29 cellular contexts compared by ENCODE assay signal in genomic region chr5:152938630-152939029, GRCh38.
"Had no signal": no experiment of that assay in that cellular context is flagged by ENCODE, and none has a peak within 500 bp of the region (broad histone marks: within the 10 kb centered on the region; RNA-seq: fewer than 3 reads in every experiment).

No MANE protein-coding gene starts in this region.

- H3K27ac Mint-ChIP-seq: stimulated activated effector memory CD8-positive, alpha-beta T cell treated with anti-CD3 and anti-CD28 coated beads, Interleukin-12 subunit alpha, Interleukin-12 subunit beta, amount 100 ng/mL, for 72 hours; stimulated activated memory B cell treated with anti-CD40 and anti-IgM and Interleukin-4, amounts not matched to agents 10 μg/mL and 1 μg/mL and 100 μg/mL, for 72 hours; stimulated activated naive B cell treated with anti-CD40 and anti-IgM and Interleukin-4, amounts not matched to agents 10 μg/mL and 1 μg/mL and 100 μg/mL, for 72 hours; stimulated activated naive CD8-positive, alpha-beta T cell treated with anti-CD3 and anti-CD28 coated beads, Interleukin-15, amount 100 ng/mL, for 72 hours; stimulated activated naive CD8-positive, alpha-beta T cell treated with anti-CD3 and anti-CD28 coated beads, Interleukin-15, Interleukin-2, amounts not matched to agents 100 ng/mL and 50 ng/mL, for 24 hours; type B pancreatic cell had no signal

- H3K4me3 Mint-ChIP-seq: stimulated activated effector memory CD8-positive, alpha-beta T cell treated with anti-CD3 and anti-CD28 coated beads, Interleukin-12 subunit alpha, Interleukin-12 subunit beta, amount 100 ng/mL, for 72 hours; stimulated activated memory B cell treated with anti-CD40 and anti-IgM and Interleukin-4, amounts not matched to agents 10 μg/mL and 1 μg/mL and 100 μg/mL, for 72 hours; stimulated activated naive B cell treated with anti-CD40 and anti-IgM and Interleukin-4, amounts not matched to agents 10 μg/mL and 1 μg/mL and 100 μg/mL, for 72 hours; stimulated activated naive CD8-positive, alpha-beta T cell treated with anti-CD3 and anti-CD28 coated beads, Interleukin-15, amount 100 ng/mL, for 72 hours; stimulated activated naive CD8-positive, alpha-beta T cell treated with anti-CD3 and anti-CD28 coated beads, Interleukin-15, Interleukin-2, amounts not matched to agents 100 ng/mL and 50 ng/mL, for 24 hours; type B pancreatic cell had no signal

- H3K36me3 Mint-ChIP-seq: stimulated activated effector memory CD8-positive, alpha-beta T cell treated with anti-CD3 and anti-CD28 coated beads, Interleukin-12 subunit alpha, Interleukin-12 subunit beta, amount 100 ng/mL, for 72 hours; stimulated activated memory B cell treated with anti-CD40 and anti-IgM and Interleukin-4, amounts not matched to agents 10 μg/mL and 1 μg/mL and 100 μg/mL, for 72 hours; stimulated activated naive B cell treated with anti-CD40 and anti-IgM and Interleukin-4, amounts not matched to agents 10 μg/mL and 1 μg/mL and 100 μg/mL, for 72 hours; type B pancreatic cell had no signal

- ATAC-seq: stimulated activated effector memory CD8-positive, alpha-beta T cell treated with anti-CD3 and anti-CD28 coated beads, Interleukin-12 subunit alpha, Interleukin-12 subunit beta, amount 100 ng/mL, for 72 hours; stimulated activated memory B cell treated with anti-CD40 and anti-IgM and Interleukin-4, amounts not matched to agents 10 μg/mL and 1 μg/mL and 100 μg/mL, for 72 hours; stimulated activated naive B cell treated with anti-CD40 and anti-IgM and Interleukin-4, amounts not matched to agents 10 μg/mL and 1 μg/mL and 100 μg/mL, for 72 hours; stimulated activated naive CD8-positive, alpha-beta T cell treated with anti-CD3 and anti-CD28 coated beads, Interleukin-15, amount 100 ng/mL, for 72 hours; stimulated activated naive CD8-positive, alpha-beta T cell treated with anti-CD3 and anti-CD28 coated beads, Interleukin-15, Interleukin-2, amounts not matched to agents 100 U/mL and 50 U/mL, for 24 hours; upper lobe of right lung had no signal

- H3K27me3 ChIP-seq: stomach, suprapubic skin, testis, thyroid gland, tibial artery, tibial nerve, transverse colon, upper lobe of left lung, upper lobe of right lung, uterus, vagina had no signal

- H3K27me3 Mint-ChIP-seq: stimulated activated memory B cell treated with anti-CD40 and anti-IgM and Interleukin-4, amounts not matched to agents 10 μg/mL and 1 μg/mL and 100 μg/mL, for 72 hours; stimulated activated naive B cell treated with anti-CD40 and anti-IgM and Interleukin-4, amounts not matched to agents 10 μg/mL and 1 μg/mL and 100 μg/mL, for 72 hours; stimulated activated naive CD8-positive, alpha-beta T cell treated with anti-CD3 and anti-CD28 coated beads, Interleukin-15, amount 100 ng/mL, for 72 hours; stimulated activated naive CD8-positive, alpha-beta T cell treated with anti-CD3 and anti-CD28 coated beads, Interleukin-15, Interleukin-2, amounts not matched to agents 100 ng/mL and 50 ng/mL, for 24 hours; type B pancreatic cell had no signal

- DNase-seq: stimulated activated CD4-positive, alpha-beta T cell treated with anti-CD3 and anti-CD28 coated beads, Interleukin-2, amount 100 ng/mL, for 48 hours; stimulated activated CD4-positive, alpha-beta T cell treated with anti-CD3 and anti-CD28 coated beads, Interleukin-4, amount 100 ng/mL, for 1 hour; stimulated activated CD4-positive, alpha-beta T cell treated with anti-CD3 and anti-CD28 coated beads, Interleukin-4, amount 100 ng/mL, for 24 hours; stimulated activated CD4-positive, alpha-beta T cell treated with anti-CD3 and anti-CD28 coated beads, Interleukin-4, amount 100 ng/mL, for 4 hours; stimulated activated CD8-positive, alpha-beta memory T cell treated with anti-CD3 and anti-CD28 coated beads, Interleukin-4, amount 100 ng/mL, for 48 hours; stimulated activated naive B cell treated with anti-CD40 and anti-IgM and Interleukin-4, amounts not matched to agents 10 μg/mL and 1 μg/mL and 100 μg/mL, for 72 hours; stimulated activated naive CD4-positive, alpha-beta T cell; stimulated activated naive CD4-positive, alpha-beta T cell treated with Interleukin-2 at 50 U/mL for 16 hours; stimulated activated naive CD8-positive, alpha-beta T cell treated with anti-CD3 and anti-CD28 coated beads, Interleukin-15, amount 100 ng/mL, for 72 hours; stimulated activated naive CD8-positive, alpha-beta T cell treated with anti-CD3 and anti-CD28 coated beads, Interleukin-15, Interleukin-2, amounts not matched to agents 100 U/mL and 50 U/mL, for 24 hours; stomach; substantia nigra; testis; thyroid gland; tibial artery; transverse colon; trophoblast cell; upper lobe of left lung; upper lobe of right lung; uterus had no signal

- H3K4me1 Mint-ChIP-seq: stimulated activated effector memory CD8-positive, alpha-beta T cell treated with anti-CD3 and anti-CD28 coated beads, Interleukin-12 subunit alpha, Interleukin-12 subunit beta, amount 100 ng/mL, for 72 hours; stimulated activated memory B cell treated with anti-CD40 and anti-IgM and Interleukin-4, amounts not matched to agents 10 μg/mL and 1 μg/mL and 100 μg/mL, for 72 hours; stimulated activated naive B cell treated with anti-CD40 and anti-IgM and Interleukin-4, amounts not matched to agents 10 μg/mL and 1 μg/mL and 100 μg/mL, for 72 hours; stimulated activated naive CD8-positive, alpha-beta T cell treated with anti-CD3 and anti-CD28 coated beads, Interleukin-15, amount 100 ng/mL, for 72 hours had no signal

- H3K27ac ChIP-seq: stomach, suprapubic skin, testis, thoracic aorta, thyroid gland, tibial artery, tibial nerve, transverse colon, upper lobe of left lung, upper lobe of right lung, uterus, vagina had no signal

- H3K4me1 ChIP-seq: stomach, suprapubic skin, testis, thyroid gland, tibial artery, tibial nerve, transverse colon, upper lobe of left lung, upper lobe of right lung, uterus, vagina had no signal

- H3K9me3 ChIP-seq: testis, thoracic aorta, thyroid gland, tibial artery, transverse colon, upper lobe of left lung, upper lobe of right lung, uterus, vagina had no signal

- H3K36me3 ChIP-seq: stomach, suprapubic skin, thoracic aorta, thyroid gland, tibial artery, tibial nerve, transverse colon, upper lobe of left lung, upper lobe of right lung, uterus, vagina had no signal

- FAIRE-seq: urothelium cell line had no signal

- H3K4me3 ChIP-seq: stomach, suprapubic skin, testis, thoracic aorta, thyroid gland, tibial artery, tibial nerve, transverse colon, upper lobe of left lung, upper lobe of right lung, uterus, vagina had no signal
